Comparison of ENCODE assay signal across 8 cellular contexts in the genomic region with DNA sequence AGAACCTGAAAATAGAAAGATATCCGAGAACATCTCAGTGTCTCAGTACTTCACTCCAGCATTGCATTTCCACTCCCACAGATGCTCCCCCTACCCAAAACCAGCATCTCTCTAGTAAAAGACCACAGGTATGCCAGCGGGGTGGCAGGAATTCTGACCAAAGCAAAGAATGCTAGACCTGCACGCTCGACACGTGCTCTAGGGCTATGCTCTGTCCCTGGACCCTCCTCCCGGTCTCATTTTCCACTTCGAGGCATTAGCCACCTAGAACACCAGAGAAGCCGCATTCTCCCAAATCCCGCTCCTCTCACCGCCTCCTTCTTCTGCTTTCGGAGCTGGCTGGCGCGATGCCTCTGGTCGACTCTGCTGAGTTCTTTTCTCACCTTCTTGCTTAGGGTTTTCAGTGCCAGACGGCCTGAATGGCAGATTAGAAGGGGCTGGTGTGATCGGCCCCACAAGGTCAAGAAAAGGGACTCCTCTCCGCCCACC. TPM values are rescaled to one million over a fixed set of nuclear protein-coding genes. Genes with fewer than 3 reads are reported as not detected.
DNase-seq lines count a peak whose midpoint lies in the region; ATAC-seq and TF ChIP-seq lines count a peak whose summit lies in the region.

No MANE protein-coding gene starts in this region.

- no peak for TF ChIP-seq RAD21 in neural cell (conservative IDR thresholded peaks at IDR 0.05)

- peaks cover 39% of the 10 kb centered on the region for H3K36me3 ChIP-seq in OCI-LY3 (replicated peaks; ENCODE audit: low read depth, low read length)
- no peaks in the 10 kb centered on the region for H3K36me3 ChIP-seq in neural cell (ENCODE audit: insufficient read depth, low read length)

- peaks cover 50% of the 10 kb centered on the region for H3K79me2 ChIP-seq in OCI-LY3 (ENCODE audit: low read length)
- H3K79me2 ChIP-seq in neural cell (replicated peaks; ENCODE audit: insufficient read depth, low read length): peaks cover 29% of the 10 kb centered on the region

- H3K9me3 ChIP-seq in OCI-LY3 (ENCODE audit: insufficient read depth, low read length) (no peaks in the 10 kb centered on the region), neural cell (ENCODE audit: low read length) (no peaks in the 10 kb centered on the region)

- H3K4me2 ChIP-seq in OCI-LY3 (ENCODE audit: low read length) (peak overlapping the region; percentile 93), neural cell (ENCODE audit: low read length) (peak overlapping the region; percentile 87)

- H3K9ac ChIP-seq in OCI-LY3 (ENCODE audit: low read length): peak overlapping the region; percentile 82
- peak overlapping the region; percentile 84 for H3K9ac ChIP-seq in neural cell (ENCODE audit: low read length)

- ATAC-seq in GM19397 (IDR thresholded peaks at IDR 0.05; ENCODE audit: unreplicated experiment): no peak
- ATAC-seq in HG02678 (IDR thresholded peaks at IDR 0.05; ENCODE audit: unreplicated experiment): no peak

- TF ChIP-seq CTCF in GM10266 (IDR thresholded peaks at IDR 0.05; ENCODE audit: control insufficient read depth, insufficient read depth, low read depth, missing control alignments) (no peak), OCI-LY3 (IDR thresholded peaks at IDR 0.05; ENCODE audit: low read depth, low read length) (no peak), epithelial cell of proximal tubule (conservative IDR thresholded peaks at IDR 0.05; ENCODE audit: low read depth, low read length) (no peak), neural cell (IDR thresholded peaks at IDR 0.05; ENCODE audit: poor library complexity, severe bottlenecking) (no peak)

- DNase-seq in GM10266 (ENCODE audit: extremely low spot score): peak; percentile 30
- no peak for DNase-seq in epithelial cell of proximal tubule (ENCODE audit: low read depth)
- no peak for DNase-seq in posterior vena cava (ENCODE audit: low spot score)
- DNase-seq in NCI-H2171 (lab: John Stamatoyannopoulos, UW): no peak

- intact Hi-C loops in posterior vena cava (cut with DNase I): no loop called here

- H3K4me1 ChIP-seq in OCI-LY3 (ENCODE audit: low read length): peaks cover 12% of the 10 kb centered on the region

- TF ChIP-seq EP300 in neural cell (conservative IDR thresholded peaks at IDR 0.05; ENCODE audit: poor library complexity, severe bottlenecking): no peak

- no peaks in the 10 kb centered on the region for H3K9me2 ChIP-seq in neural cell (ENCODE audit: insufficient read depth, low read length)

- peak overlapping the region; percentile 19; the same call in 1 of the 2 replicates for H3K27ac ChIP-seq in OCI-LY3 (ENCODE audit: low read length)
- peak overlapping the region; percentile 91 for H3K27ac ChIP-seq in neural cell (ENCODE audit: low read length)

- H3K4me3 ChIP-seq in OCI-LY3 (ENCODE audit: low read length) (peak overlapping the region; percentile 91), epithelial cell of proximal tubule (ENCODE audit: low read depth, low read length) (peak overlapping the region; percentile 87), neural cell (ENCODE audit: low read length) (peak overlapping the region; percentile 98)

- H3K27me3 ChIP-seq in OCI-LY3 (ENCODE audit: low read depth, low read length) (no peaks in the 10 kb centered on the region), neural cell (ENCODE audit: insufficient read depth, low read depth, low read length) (no peaks in the 10 kb centered on the region)

- no peaks in the 10 kb centered on the region for H4K20me1 ChIP-seq in OCI-LY3 (ENCODE audit: insufficient read depth, low read length)
- H4K20me1 ChIP-seq in neural cell (ENCODE audit: insufficient read depth): no peaks in the 10 kb centered on the region

- no peaks in the 10 kb centered on the region for H3F3A ChIP-seq in neural cell (ENCODE audit: insufficient read depth, low read length, poor library complexity, severe bottlenecking)

- H2AFZ ChIP-seq in OCI-LY3 (ENCODE audit: low read depth, low read length): no peak overlapping the region
- no peak overlapping the region for H2AFZ ChIP-seq in neural cell (ENCODE audit: low read depth, low read length)

TF ChIP-seq in neural cell, 6 proteins besides CTCF, POLR2A, EP300 and RAD21:
- TF ChIP-seq SMC3 (conservative IDR thresholded peaks at IDR 0.05; ENCODE audit: poor library complexity): no peak
- no peak for TF ChIP-seq TAF1 (IDR thresholded peaks at IDR 0.05; ENCODE audit: low read depth)
- TF ChIP-seq, protein P1, sequence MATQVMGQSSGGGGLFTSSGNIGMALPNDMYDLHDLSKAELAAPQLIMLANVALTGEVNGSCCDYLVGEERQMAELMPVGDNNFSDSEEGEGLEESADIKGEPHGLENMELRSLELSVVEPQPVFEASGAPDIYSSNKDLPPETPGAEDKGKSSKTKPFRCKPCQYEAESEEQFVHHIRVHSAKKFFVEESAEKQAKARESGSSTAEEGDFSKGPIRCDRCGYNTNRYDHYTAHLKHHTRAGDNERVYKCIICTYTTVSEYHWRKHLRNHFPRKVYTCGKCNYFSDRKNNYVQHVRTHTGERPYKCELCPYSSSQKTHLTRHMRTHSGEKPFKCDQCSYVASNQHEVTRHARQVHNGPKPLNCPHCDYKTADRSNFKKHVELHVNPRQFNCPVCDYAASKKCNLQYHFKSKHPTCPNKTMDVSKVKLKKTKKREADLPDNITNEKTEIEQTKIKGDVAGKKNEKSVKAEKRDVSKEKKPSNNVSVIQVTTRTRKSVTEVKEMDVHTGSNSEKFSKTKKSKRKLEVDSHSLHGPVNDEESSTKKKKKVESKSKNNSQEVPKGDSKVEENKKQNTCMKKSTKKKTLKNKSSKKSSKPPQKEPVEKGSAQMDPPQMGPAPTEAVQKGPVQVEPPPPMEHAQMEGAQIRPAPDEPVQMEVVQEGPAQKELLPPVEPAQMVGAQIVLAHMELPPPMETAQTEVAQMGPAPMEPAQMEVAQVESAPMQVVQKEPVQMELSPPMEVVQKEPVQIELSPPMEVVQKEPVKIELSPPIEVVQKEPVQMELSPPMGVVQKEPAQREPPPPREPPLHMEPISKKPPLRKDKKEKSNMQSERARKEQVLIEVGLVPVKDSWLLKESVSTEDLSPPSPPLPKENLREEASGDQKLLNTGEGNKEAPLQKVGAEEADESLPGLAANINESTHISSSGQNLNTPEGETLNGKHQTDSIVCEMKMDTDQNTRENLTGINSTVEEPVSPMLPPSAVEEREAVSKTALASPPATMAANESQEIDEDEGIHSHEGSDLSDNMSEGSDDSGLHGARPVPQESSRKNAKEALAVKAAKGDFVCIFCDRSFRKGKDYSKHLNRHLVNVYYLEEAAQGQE (IDR thresholded peaks at IDR 0.05; ENCODE audit: borderline replicate concordance): no peak
- no peak for TF ChIP-seq MXI1 (conservative IDR thresholded peaks at IDR 0.05; ENCODE audit: poor library complexity, severe bottlenecking)
- TF ChIP-seq POLR2AphosphoS5 (IDR thresholded peaks at IDR 0.05): no peak
- TF ChIP-seq EZH2 (IDR thresholded peaks at IDR 0.05; ENCODE audit: borderline replicate concordance, insufficient read depth, low read length, poor library complexity, severe bottlenecking): no peak

RNA-seq across cellular contexts. Expression of gene TSR1, which starts 0.5 kb away (rescaled TPM):
- 54.8 and 85.1 TPM in 2 replicates for total RNA-seq in epithelial cell of proximal tubule
- polyA plus RNA-seq in neural cell: 31.8 and 32.5 TPM in 2 replicates
- polyA minus RNA-seq in neural cell: 34.6 and 41.9 TPM in 2 replicates
- total RNA-seq in posterior vena cava: 10 to 100 TPM; 20.8 to 24.0 TPM

RNA-seq across cellular contexts. Expression of gene SGSM2, which starts 1.5 kb away (rescaled TPM):
- 27.6 and 28.2 TPM in 2 replicates for total RNA-seq in epithelial cell of proximal tubule
- 222 and 281 TPM in 2 replicates for polyA plus RNA-seq in neural cell
- 131 and 149 TPM in 2 replicates for polyA minus RNA-seq in neural cell
- 10 to 100 TPM; 38.7 to 42.9 TPM for total RNA-seq in posterior vena cava

RNA-seq across cellular contexts. Expression of gene SRR, which starts 32.0 kb away (rescaled TPM):
- total RNA-seq in epithelial cell of proximal tubule (2.5 and 12.4 TPM in 2 replicates), posterior vena cava (10 to 100 TPM in 1 of 2 donors, 1 to 10 TPM in 1; 7.4 to 10.9 TPM)
- polyA plus RNA-seq in neural cell: 30.0 and 69.0 TPM in 2 replicates
- 43.6 and 45.3 TPM in 2 replicates for polyA minus RNA-seq in neural cell

RNA-seq across cellular contexts. Expression of gene SMG6, which starts 32.2 kb away (rescaled TPM):
- 19.4 and 37.0 TPM in 2 replicates for total RNA-seq in epithelial cell of proximal tubule
- 13.9 and 17.5 TPM in 2 replicates for polyA plus RNA-seq in neural cell
- 29.7 and 30.7 TPM in 2 replicates for polyA minus RNA-seq in neural cell
- total RNA-seq in posterior vena cava: 10 to 100 TPM; 36.2 to 43.8 TPM
